In the genomic region with DNA sequence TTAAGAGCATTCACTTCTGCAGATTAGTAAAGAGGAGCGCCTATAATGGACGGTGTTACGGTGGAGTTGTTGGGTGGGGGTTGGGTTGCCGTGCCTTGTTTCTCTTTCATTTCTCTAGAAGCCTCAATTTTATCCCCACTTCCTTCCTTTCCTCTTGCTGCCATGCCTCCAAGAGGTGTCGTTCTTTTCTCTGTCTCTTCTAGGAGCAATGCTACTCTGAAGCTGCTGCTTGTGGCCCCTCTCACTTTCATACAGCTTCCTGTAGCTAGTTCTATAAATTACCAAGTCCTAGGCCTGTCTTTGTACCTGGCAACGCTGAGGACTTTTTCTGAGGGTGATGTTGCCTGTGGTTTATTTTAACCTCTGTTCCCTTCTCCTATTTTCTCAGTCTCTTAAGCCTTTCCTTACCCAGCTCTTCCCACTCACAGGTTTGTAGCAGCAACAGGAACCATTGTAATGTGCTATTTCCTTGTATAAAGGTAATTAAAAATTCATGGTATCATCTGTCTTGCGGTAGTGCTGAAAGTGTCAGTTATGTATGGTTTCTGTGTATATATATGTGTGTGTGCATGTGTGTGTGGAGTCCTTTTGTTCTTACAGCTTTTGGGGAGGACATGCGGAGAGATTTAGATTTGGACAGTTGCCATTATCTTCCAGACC, we compare ENCODE assay signal across 1 cellular context.
TF ChIP-seq lines count a peak whose summit lies in the region.

No MANE protein-coding gene starts in this region.

TF ChIP-seq in H1, 55 proteins besides CTCF, POLR2A, EP300 and RAD21:
- TF ChIP-seq CTBP2 (IDR thresholded peaks at IDR 0.05; ENCODE audit: borderline replicate concordance, insufficient read depth, insufficient read length, low read length): no peak
- no peak for TF ChIP-seq TEAD4 (IDR thresholded peaks at IDR 0.05; ENCODE audit: low read depth, low read length)
- no peak for TF ChIP-seq SIRT6 (IDR thresholded peaks at IDR 0.05; ENCODE audit: low read length)
- TF ChIP-seq GTF2F1 (IDR thresholded peaks at IDR 0.05; ENCODE audit: borderline replicate concordance, low read depth, low read length): no peak
- no peak for TF ChIP-seq SRF (IDR thresholded peaks at IDR 0.05; ENCODE audit: low read depth, low read length)
- TF ChIP-seq BRCA1 (IDR thresholded peaks at IDR 0.05; ENCODE audit: low read depth, low read length): no peak
- no peak for TF ChIP-seq YY1 (IDR thresholded peaks at IDR 0.05; ENCODE audit: low read depth, low read length)
- no peak for TF ChIP-seq CHD1 (IDR thresholded peaks at IDR 0.05; ENCODE audit: low read depth, low read length)
- TF ChIP-seq POLR2AphosphoS5 (IDR thresholded peaks at IDR 0.05; ENCODE audit: low read depth, low read length): no peak
- no peak for TF ChIP-seq HDAC6 (IDR thresholded peaks at IDR 0.05; ENCODE audit: low read depth, low read length)
- TF ChIP-seq RNF2 (IDR thresholded peaks at IDR 0.05; ENCODE audit: borderline replicate concordance, low read depth, low read length, missing control alignments, poor library complexity, severe bottlenecking): no peak
- TF ChIP-seq JUND (IDR thresholded peaks at IDR 0.05; ENCODE audit: low read length): no peak
- no peak for TF ChIP-seq NRF1 (IDR thresholded peaks at IDR 0.05; ENCODE audit: low read depth, low read length)
- TF ChIP-seq TBP (IDR thresholded peaks at IDR 0.05; ENCODE audit: low read depth, low read length): no peak
- TF ChIP-seq GABPA (IDR thresholded peaks at IDR 0.05; ENCODE audit: borderline replicate concordance, insufficient read depth, low read length): no peak
- TF ChIP-seq, protein P1, sequence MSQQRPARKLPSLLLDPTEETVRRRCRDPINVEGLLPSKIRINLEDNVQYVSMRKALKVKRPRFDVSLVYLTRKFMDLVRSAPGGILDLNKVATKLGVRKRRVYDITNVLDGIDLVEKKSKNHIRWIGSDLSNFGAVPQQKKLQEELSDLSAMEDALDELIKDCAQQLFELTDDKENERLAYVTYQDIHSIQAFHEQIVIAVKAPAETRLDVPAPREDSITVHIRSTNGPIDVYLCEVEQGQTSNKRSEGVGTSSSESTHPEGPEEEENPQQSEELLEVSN (IDR thresholded peaks at IDR 0.05): no peak
- TF ChIP-seq RBBP5 (IDR thresholded peaks at IDR 0.05; ENCODE audit: borderline replicate concordance, low read depth, low read length): no peak
- no peak for TF ChIP-seq CEBPB (IDR thresholded peaks at IDR 0.05; ENCODE audit: low read depth, low read length)
- no peak for TF ChIP-seq SP1 (IDR thresholded peaks at IDR 0.05; ENCODE audit: low read depth, low read length)
